10 cellular contexts compared by ENCODE assay signal in the genomic region with DNA sequence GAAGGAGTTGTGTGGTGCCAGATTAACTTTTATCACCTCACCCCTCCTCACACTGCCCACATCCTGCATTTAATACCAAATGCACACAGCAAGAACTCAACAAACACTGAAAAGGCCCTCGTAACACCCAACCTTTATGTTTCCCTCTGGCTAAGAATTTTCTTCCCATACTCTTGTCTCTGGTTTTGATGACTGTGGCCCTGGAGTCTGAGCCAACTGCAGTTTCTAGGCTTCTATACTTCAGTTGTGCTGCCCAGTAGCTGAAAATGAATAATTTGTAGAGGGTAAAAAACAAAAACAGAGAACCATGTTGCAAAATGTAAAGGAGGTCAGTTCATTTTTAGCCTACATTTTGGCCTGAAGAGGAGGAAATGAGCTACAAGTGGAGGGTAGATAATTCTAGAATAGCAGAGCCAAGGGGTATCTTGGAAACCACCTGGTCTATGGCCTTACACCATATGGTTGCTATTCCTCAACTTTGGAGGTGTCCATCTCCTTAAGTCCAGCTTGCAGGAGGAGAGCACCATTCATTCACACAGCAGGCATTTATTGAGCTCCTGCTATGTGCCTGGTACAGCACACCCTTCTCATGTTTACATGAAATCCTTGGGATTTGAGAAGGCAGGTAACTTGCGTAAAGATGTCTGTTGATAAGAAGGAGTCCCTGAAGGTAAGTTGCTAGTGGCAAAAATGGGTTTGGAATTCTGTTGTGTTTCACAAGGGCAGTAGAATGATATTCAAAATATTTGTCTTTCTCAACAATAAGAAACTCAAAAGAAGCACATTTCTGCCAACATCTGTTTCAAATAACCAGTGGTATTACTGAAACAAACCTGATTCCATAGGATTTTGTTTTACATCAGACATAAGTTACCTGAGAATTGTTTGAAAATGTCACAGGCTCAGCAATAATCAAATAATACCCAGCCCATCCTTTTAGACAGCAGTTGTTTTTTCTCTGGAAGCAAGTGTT.
DNase-seq lines count a peak whose midpoint lies in the region; ATAC-seq and TF ChIP-seq lines count a peak whose summit lies in the region.
"Had no signal": no experiment of that assay in that cellular context is flagged by ENCODE, and none has a peak within 500 bp of the region (broad histone marks: within the 10 kb centered on the region; RNA-seq: fewer than 3 reads in every experiment).

No MANE protein-coding gene starts in this region.

- H3K27me3 ChIP-seq in BLaER1 treated with 17β-estradiol and CSF1 and Interleukin-3, amounts not matched to agents 10 nM and 100 nM: no peaks in the 10 kb centered on the region
- H3K27me3 ChIP-seq in GM23248 (replicated peaks; ENCODE audit: insufficient read depth) (no peaks in the 10 kb centered on the region), mononuclear cell (ENCODE audit: insufficient read depth, low read length) (no peaks in the 10 kb centered on the region), esophagus muscularis mucosa (no peaks in the 10 kb centered on the region)

- peaks cover 30% of the 10 kb centered on the region for H3K36me3 Mint-ChIP-seq in activated T-helper 2 cell treated with anti-CD3 and anti-CD28 coated beads, Interferon-gamma antibody, Interleukin-2, Interleukin-4, amounts not matched to agents 10 μg/mL and 5 μg/mL and 100 μg/mL, durations not matched to agents 14 hours and 24 hours and 36 hours (ENCODE audit: low read depth)

- 0 out of 22 replicates have a peak overlapping the region, but pooled peaks of 1 of the 11 experiments have one; percentile 64 for H3K9ac ChIP-seq in BLaER1 treated with 17β-estradiol and CSF1 and Interleukin-3, amounts not matched to agents 10 nM and 100 nM
- no peak overlapping the region for H3K9ac ChIP-seq in GM23248

- peak overlapping the region; percentile 74 to 94 (median 86) for H3K4me2 ChIP-seq in BLaER1 treated with 17β-estradiol and CSF1 and Interleukin-3, amounts not matched to agents 10 nM and 100 nM
- H3K4me2 ChIP-seq in GM23248 (ENCODE audit: unreplicated experiment): no peak overlapping the region

- TF ChIP-seq EP300 in esophagus muscularis mucosa (IDR thresholded peaks at IDR 0.05): no peak

- peak overlapping the region in 8 of 11 experiments; percentile 58 to 93 (median 71); a peak in 12 of 22 replicates for H3K27ac ChIP-seq in BLaER1 treated with 17β-estradiol and CSF1 and Interleukin-3, amounts not matched to agents 10 nM and 100 nM
- H3K27ac ChIP-seq in GM23248: no peak overlapping the region
- H3K27ac ChIP-seq in esophagus muscularis mucosa (replicated peaks in 1 of 4): no peak overlapping the region

- ATAC-seq in GM18870 (IDR thresholded peaks at IDR 0.05; ENCODE audit: unreplicated experiment) (no peak), HG03095 (IDR thresholded peaks at IDR 0.05; ENCODE audit: unreplicated experiment) (no peak)
- ATAC-seq: esophagus mucosa had no signal

- H3K9me3 ChIP-seq in BLaER1 treated with 17β-estradiol and CSF1 and Interleukin-3, amounts not matched to agents 10 nM and 100 nM (replicated peaks in 1 of 11): peaks cover 0 to 10% (median 4%) of the 10 kb centered on the region in 11 experiments; a peak in 8 of 22 replicates
- H3K9me3 ChIP-seq in GM23248 (ENCODE audit: low read depth): no peaks in the 10 kb centered on the region
- no peaks in the 10 kb centered on the region for H3K9me3 ChIP-seq in mononuclear cell (ENCODE audit: low read depth, low read length)
- no peaks in the 10 kb centered on the region for H3K9me3 ChIP-seq in esophagus muscularis mucosa

- peaks cover 74% of the 10 kb centered on the region for H3K4me1 Mint-ChIP-seq in activated T-helper 2 cell treated with anti-CD3 and anti-CD28 coated beads, Interferon-gamma antibody, Interleukin-2, Interleukin-4, amounts not matched to agents 10 μg/mL and 5 μg/mL and 100 μg/mL, durations not matched to agents 14 hours and 24 hours and 36 hours (ENCODE audit: low read depth)

- intact Hi-C loops in activated T-helper 2 cell treated with anti-CD3 and anti-CD28 coated beads, Interferon-gamma antibody, Interleukin-2, Interleukin-4, amounts not matched to agents 10 μg/mL and 5 μg/mL and 100 μg/mL, durations not matched to agents 14 hours and 24 hours and 36 hours (cut with micrococcal nuclease): no loop called here
- intact Hi-C loops in esophagus muscularis mucosa (cut with DNase I): loop anchor here (5.0 to 10.0 kb wide), 2 partner anchors 60 to 287 kb away; partner anchors contain the start of gene DTWD2

- no peaks in the 10 kb centered on the region; a peak in 2 of 22 replicates for H4K20me1 ChIP-seq in BLaER1 treated with 17β-estradiol and CSF1 and Interleukin-3, amounts not matched to agents 10 nM and 100 nM
- H4K20me1 ChIP-seq in GM23248 (ENCODE audit: insufficient read depth): no peaks in the 10 kb centered on the region

- H3K27me3 Mint-ChIP-seq in activated T-helper 2 cell treated with anti-CD3 and anti-CD28 coated beads, Interferon-gamma antibody, Interleukin-2, Interleukin-4, amounts not matched to agents 10 μg/mL and 5 μg/mL and 100 μg/mL, durations not matched to agents 14 hours and 24 hours and 36 hours (ENCODE audit: low read depth): no peaks in the 10 kb centered on the region

- no peak overlapping the region for H2AFZ ChIP-seq in GM23248

- TF ChIP-seq CTCF in esophagus muscularis mucosa (IDR thresholded peaks at IDR 0.05): no peak

- peaks cover 0 to 22% (median 5%) of the 10 kb centered on the region in 11 experiments; a peak in 8 of 22 replicates for H3K36me3 ChIP-seq in BLaER1 treated with 17β-estradiol and CSF1 and Interleukin-3, amounts not matched to agents 10 nM and 100 nM
- H3K36me3 ChIP-seq in GM23248 (ENCODE audit: low read depth) (no peaks in the 10 kb centered on the region), esophagus muscularis mucosa (no peaks in the 10 kb centered on the region)

- H3K9me2 ChIP-seq in GM23248 (ENCODE audit: insufficient read depth): no peaks in the 10 kb centered on the region

- H3K4me3 Mint-ChIP-seq in activated T-helper 2 cell treated with anti-CD3 and anti-CD28 coated beads, Interferon-gamma antibody, Interleukin-2, Interleukin-4, amounts not matched to agents 10 μg/mL and 5 μg/mL and 100 μg/mL, durations not matched to agents 14 hours and 24 hours and 36 hours (ENCODE audit: low read depth): peak overlapping the region; percentile 68

- in situ Hi-C loops in GM23248 (cut with MboI): no loop called here

- peak; percentile 11 for DNase-seq in GM23248
- DNase-seq in activated T-helper 2 cell treated with anti-CD3 and anti-CD28 coated beads, Interferon-gamma antibody, Interleukin-2, Interleukin-4, amounts not matched to agents 10 μg/mL and 5 μg/mL and 100 μg/mL, durations not matched to agents 14 hours and 24 hours and 36 hours (ENCODE audit: low spot score): no peak
- DNase-seq in esophagus muscularis mucosa (ENCODE audit: extremely low spot score): no peak
- DNase-seq in activated effector memory CD4-positive, alpha-beta T cell treated with anti-CD3 and anti-CD28 coated beads, Interleukin-2, amount 50 U/mL, for 16 hours: no peak
- DNase-seq: NCI-H1417 treated with DMSO at 0.1 percent for 48 hours had no signal

- no peaks in the 10 kb centered on the region for H3K79me2 ChIP-seq in GM23248 (ENCODE audit: insufficient read depth)

- H3K9me3 Mint-ChIP-seq in activated T-helper 2 cell treated with anti-CD3 and anti-CD28 coated beads, Interferon-gamma antibody, Interleukin-2, Interleukin-4, amounts not matched to agents 10 μg/mL and 5 μg/mL and 100 μg/mL, durations not matched to agents 14 hours and 24 hours and 36 hours: no peaks in the 10 kb centered on the region

- H3K4me1 ChIP-seq in BLaER1 treated with 17β-estradiol and CSF1 and Interleukin-3, amounts not matched to agents 10 nM and 100 nM: peaks cover 77 to 86% (median 80%) of the 10 kb centered on the region in 10 experiments
- peaks cover 12% of the 10 kb centered on the region for H3K4me1 ChIP-seq in GM23248 (ENCODE audit: insufficient read depth)
- peaks cover 84% of the 10 kb centered on the region for H3K4me1 ChIP-seq in mononuclear cell (ENCODE audit: insufficient read depth, low read length)
- H3K4me1 ChIP-seq in esophagus muscularis mucosa: peaks cover 26 to 57% (median 51%) of the 10 kb centered on the region in 4 donors

- peaks cover 10% of the 10 kb centered on the region for H3F3A ChIP-seq in GM23248 (ENCODE audit: insufficient read depth)

- peak overlapping the region in 3 of 10 experiments; percentile 7 to 94 (median 93); a peak in 2 of 20 replicates for H3K4me3 ChIP-seq in BLaER1 treated with 17β-estradiol and CSF1 and Interleukin-3, amounts not matched to agents 10 nM and 100 nM
- H3K4me3 ChIP-seq in GM23248 (no peak overlapping the region), mononuclear cell (ENCODE audit: low read length) (peak overlapping the region; percentile 19), esophagus muscularis mucosa (no peak overlapping the region)

- peak overlapping the region; percentile 92 for H3K27ac Mint-ChIP-seq in activated T-helper 2 cell treated with anti-CD3 and anti-CD28 coated beads, Interferon-gamma antibody, Interleukin-2, Interleukin-4, amounts not matched to agents 10 μg/mL and 5 μg/mL and 100 μg/mL, durations not matched to agents 14 hours and 24 hours and 36 hours

- 97 to 100% methylated on average over 2 of the region's 2 CpGs for WGBS in GM23248 (ENCODE audit: low coverage in 1 of 2, low lambda C conversion rate in 2 of 2, missing lambda C conversion rate in 2 of 2), 2 experiments
- 95% methylated on average over 2 of the region's 2 CpGs for WGBS in esophagus muscularis mucosa

- TF ChIP-seq POLR2A in esophagus muscularis mucosa (IDR thresholded peaks at IDR 0.05; ENCODE audit: low read depth): no peak

Comparison
In these comparisons a context has a peak if more than half of its experiments do, and no peak if none do; other contexts are left out.
1. H3K27ac ChIP-seq: peak in BLaER1 treated with 17β-estradiol and CSF1 and Interleukin-3, amounts not matched to agents 10 nM and 100 nM (8 of 11); none in GM23248 (single experiment) and esophagus muscularis mucosa (0 of 4).